In genomic region chr7:133718131-133718530, GRCh38 we compare ENCODE assay signal across 28 cellular contexts.
"Had no signal": no experiment of that assay in that cellular context is flagged by ENCODE, and none has a peak within 500 bp of the region (broad histone marks: within the 10 kb centered on the region; RNA-seq: fewer than 3 reads in every experiment).

No MANE protein-coding gene starts in this region.

- H3K27me3 ChIP-seq: stomach, suprapubic skin, testis, thyroid gland, tibial artery, tibial nerve, transverse colon, upper lobe of left lung, upper lobe of right lung, uterus, vagina had no signal

- H3K4me3 ChIP-seq: stomach, suprapubic skin, testis, thoracic aorta, thyroid gland, tibial artery, tibial nerve, transverse colon, upper lobe of left lung, upper lobe of right lung, uterus, vagina had no signal

- H3K9me3 Mint-ChIP-seq: stimulated activated effector memory CD8-positive, alpha-beta T cell treated with anti-CD3 and anti-CD28 coated beads, Interleukin-12 subunit alpha, Interleukin-12 subunit beta, amount 100 ng/mL, for 72 hours; stimulated activated memory B cell treated with anti-CD40 and anti-IgM and Interleukin-4, amounts not matched to agents 10 μg/mL and 1 μg/mL and 100 μg/mL, for 72 hours; stimulated activated naive CD8-positive, alpha-beta T cell treated with anti-CD3 and anti-CD28 coated beads, Interleukin-15, Interleukin-2, amounts not matched to agents 100 ng/mL and 50 ng/mL, for 24 hours; type B pancreatic cell had no signal

- H3K27me3 Mint-ChIP-seq: stimulated activated memory B cell treated with anti-CD40 and anti-IgM and Interleukin-4, amounts not matched to agents 10 μg/mL and 1 μg/mL and 100 μg/mL, for 72 hours; stimulated activated naive B cell treated with anti-CD40 and anti-IgM and Interleukin-4, amounts not matched to agents 10 μg/mL and 1 μg/mL and 100 μg/mL, for 72 hours; stimulated activated naive CD8-positive, alpha-beta T cell treated with anti-CD3 and anti-CD28 coated beads, Interleukin-15, amount 100 ng/mL, for 72 hours; stimulated activated naive CD8-positive, alpha-beta T cell treated with anti-CD3 and anti-CD28 coated beads, Interleukin-15, Interleukin-2, amounts not matched to agents 100 ng/mL and 50 ng/mL, for 24 hours; type B pancreatic cell had no signal

- H3K4me1 ChIP-seq: stomach, suprapubic skin, testis, thyroid gland, tibial artery, tibial nerve, transverse colon, upper lobe of left lung, upper lobe of right lung, uterus, vagina had no signal

- DNase-seq: stimulated activated CD4-positive, alpha-beta T cell treated with anti-CD3 and anti-CD28 coated beads, Interleukin-2, amount 100 ng/mL, for 48 hours; stimulated activated CD4-positive, alpha-beta T cell treated with anti-CD3 and anti-CD28 coated beads, Interleukin-4, amount 100 ng/mL, for 1 hour; stimulated activated CD4-positive, alpha-beta T cell treated with anti-CD3 and anti-CD28 coated beads, Interleukin-4, amount 100 ng/mL, for 24 hours; stimulated activated CD4-positive, alpha-beta T cell treated with anti-CD3 and anti-CD28 coated beads, Interleukin-4, amount 100 ng/mL, for 4 hours; stimulated activated CD8-positive, alpha-beta memory T cell treated with anti-CD3 and anti-CD28 coated beads, Interleukin-4, amount 100 ng/mL, for 48 hours; stimulated activated naive B cell treated with anti-CD40 and anti-IgM and Interleukin-4, amounts not matched to agents 10 μg/mL and 1 μg/mL and 100 μg/mL, for 72 hours; stimulated activated naive CD4-positive, alpha-beta T cell; stimulated activated naive CD4-positive, alpha-beta T cell treated with Interleukin-2 at 50 U/mL for 16 hours; stimulated activated naive CD8-positive, alpha-beta T cell treated with anti-CD3 and anti-CD28 coated beads, Interleukin-15, amount 100 ng/mL, for 72 hours; stimulated activated naive CD8-positive, alpha-beta T cell treated with anti-CD3 and anti-CD28 coated beads, Interleukin-15, Interleukin-2, amounts not matched to agents 100 U/mL and 50 U/mL, for 24 hours; stomach; substantia nigra; testis; thyroid gland; tibial artery; transverse colon; trophoblast cell; upper lobe of left lung; upper lobe of right lung; uterus had no signal

- H3K9me3 ChIP-seq: stomach, suprapubic skin, testis, thoracic aorta, thyroid gland, tibial artery, tibial nerve, transverse colon, upper lobe of left lung, upper lobe of right lung, uterus, vagina had no signal

- ATAC-seq: stimulated activated effector memory CD8-positive, alpha-beta T cell treated with anti-CD3 and anti-CD28 coated beads, Interleukin-12 subunit alpha, Interleukin-12 subunit beta, amount 100 ng/mL, for 72 hours; stimulated activated memory B cell treated with anti-CD40 and anti-IgM and Interleukin-4, amounts not matched to agents 10 μg/mL and 1 μg/mL and 100 μg/mL, for 72 hours; stimulated activated naive B cell treated with anti-CD40 and anti-IgM and Interleukin-4, amounts not matched to agents 10 μg/mL and 1 μg/mL and 100 μg/mL, for 72 hours; stimulated activated naive CD8-positive, alpha-beta T cell treated with anti-CD3 and anti-CD28 coated beads, Interleukin-15, amount 100 ng/mL, for 72 hours; stimulated activated naive CD8-positive, alpha-beta T cell treated with anti-CD3 and anti-CD28 coated beads, Interleukin-15, Interleukin-2, amounts not matched to agents 100 U/mL and 50 U/mL, for 24 hours; upper lobe of right lung had no signal

- H3K4me1 Mint-ChIP-seq: stimulated activated effector memory CD8-positive, alpha-beta T cell treated with anti-CD3 and anti-CD28 coated beads, Interleukin-12 subunit alpha, Interleukin-12 subunit beta, amount 100 ng/mL, for 72 hours; stimulated activated memory B cell treated with anti-CD40 and anti-IgM and Interleukin-4, amounts not matched to agents 10 μg/mL and 1 μg/mL and 100 μg/mL, for 72 hours; stimulated activated naive B cell treated with anti-CD40 and anti-IgM and Interleukin-4, amounts not matched to agents 10 μg/mL and 1 μg/mL and 100 μg/mL, for 72 hours; stimulated activated naive CD8-positive, alpha-beta T cell treated with anti-CD3 and anti-CD28 coated beads, Interleukin-15, amount 100 ng/mL, for 72 hours had no signal

- H3K36me3 Mint-ChIP-seq: stimulated activated effector memory CD8-positive, alpha-beta T cell treated with anti-CD3 and anti-CD28 coated beads, Interleukin-12 subunit alpha, Interleukin-12 subunit beta, amount 100 ng/mL, for 72 hours had no signal

- H3K36me3 ChIP-seq: stomach, suprapubic skin, thoracic aorta, thyroid gland, tibial artery, tibial nerve, transverse colon, upper lobe of left lung, upper lobe of right lung, uterus, vagina had no signal

- H3K4me3 Mint-ChIP-seq: stimulated activated effector memory CD8-positive, alpha-beta T cell treated with anti-CD3 and anti-CD28 coated beads, Interleukin-12 subunit alpha, Interleukin-12 subunit beta, amount 100 ng/mL, for 72 hours; stimulated activated memory B cell treated with anti-CD40 and anti-IgM and Interleukin-4, amounts not matched to agents 10 μg/mL and 1 μg/mL and 100 μg/mL, for 72 hours; stimulated activated naive B cell treated with anti-CD40 and anti-IgM and Interleukin-4, amounts not matched to agents 10 μg/mL and 1 μg/mL and 100 μg/mL, for 72 hours; stimulated activated naive CD8-positive, alpha-beta T cell treated with anti-CD3 and anti-CD28 coated beads, Interleukin-15, amount 100 ng/mL, for 72 hours; stimulated activated naive CD8-positive, alpha-beta T cell treated with anti-CD3 and anti-CD28 coated beads, Interleukin-15, Interleukin-2, amounts not matched to agents 100 ng/mL and 50 ng/mL, for 24 hours; type B pancreatic cell had no signal

- H3K27ac Mint-ChIP-seq: stimulated activated effector memory CD8-positive, alpha-beta T cell treated with anti-CD3 and anti-CD28 coated beads, Interleukin-12 subunit alpha, Interleukin-12 subunit beta, amount 100 ng/mL, for 72 hours; stimulated activated memory B cell treated with anti-CD40 and anti-IgM and Interleukin-4, amounts not matched to agents 10 μg/mL and 1 μg/mL and 100 μg/mL, for 72 hours; stimulated activated naive B cell treated with anti-CD40 and anti-IgM and Interleukin-4, amounts not matched to agents 10 μg/mL and 1 μg/mL and 100 μg/mL, for 72 hours; stimulated activated naive CD8-positive, alpha-beta T cell treated with anti-CD3 and anti-CD28 coated beads, Interleukin-15, amount 100 ng/mL, for 72 hours; stimulated activated naive CD8-positive, alpha-beta T cell treated with anti-CD3 and anti-CD28 coated beads, Interleukin-15, Interleukin-2, amounts not matched to agents 100 ng/mL and 50 ng/mL, for 24 hours; type B pancreatic cell had no signal

- H3K27ac ChIP-seq: stomach, suprapubic skin, testis, thoracic aorta, thyroid gland, tibial artery, tibial nerve, transverse colon, upper lobe of left lung, upper lobe of right lung, uterus, vagina had no signal
